In the genomic region with DNA sequence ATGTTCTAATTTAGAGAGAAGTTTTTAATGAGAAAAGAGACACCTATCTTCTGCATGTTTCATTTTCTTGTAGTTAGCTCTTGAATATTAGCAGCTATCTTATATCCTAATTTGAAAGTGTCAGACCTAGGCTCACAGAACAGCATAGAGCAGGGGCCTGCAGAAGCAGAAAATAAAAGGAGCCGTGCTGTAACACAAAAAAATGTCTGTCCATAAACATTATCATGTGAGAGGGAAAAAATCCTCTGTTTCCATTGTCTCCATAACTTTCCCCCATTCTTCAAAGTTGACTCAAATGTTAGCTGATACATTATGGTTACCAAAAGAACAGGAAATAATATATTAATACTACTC, we compare ENCODE assay signal across 17 cellular contexts.
DNase-seq lines count a peak whose midpoint lies in the region; ATAC-seq, FAIRE-seq and TF ChIP-seq lines count a peak whose summit lies in the region.
"Had no signal": no experiment of that assay in that cellular context is flagged by ENCODE, and none has a peak within 500 bp of the region (broad histone marks: within the 10 kb centered on the region; RNA-seq: fewer than 3 reads in every experiment).

No MANE protein-coding gene starts in this region.

- H2AFZ ChIP-seq in H1 (ENCODE audit: low read length) (0 out of 2 replicates have a peak overlapping the region, but pooled peaks have one; percentile 76), smooth muscle cell (ENCODE audit: low read depth) (peak overlapping the region; percentile 6)

- H3K27ac ChIP-seq in H1 (ENCODE audit: low read depth, low read length) (no peak overlapping the region), smooth muscle cell (ENCODE audit: low read depth) (peak overlapping the region; percentile 9)
- H3K27ac ChIP-seq: dorsolateral prefrontal cortex, gastroesophageal sphincter, pancreas, Peyer's patch, stomach, upper lobe of right lung had no signal

- H3K4me3 ChIP-seq in H1 (ENCODE audit: extremely low read depth in 1 of 4, insufficient read depth in 2 of 4, low read depth in 3 of 4, low read length in 4 of 4) (peak overlapping the region in 2 of 4 experiments; percentile 29 to 43; a peak in 2 of 8 replicates), smooth muscle cell (peak overlapping the region; percentile 24)
- H3K4me3 ChIP-seq: dorsolateral prefrontal cortex, gastroesophageal sphincter, pancreas, Peyer's patch, stomach, upper lobe of right lung had no signal

- no peaks in the 10 kb centered on the region for H3F3A ChIP-seq in smooth muscle cell (ENCODE audit: low read depth)

- H3K4me3 Mint-ChIP-seq in activated CD4-positive, alpha-beta T cell treated with anti-CD3 and anti-CD28 coated beads for 36 hours: no peak overlapping the region
- no peak overlapping the region for H3K4me3 Mint-ChIP-seq in activated T-cell treated with anti-CD3 and anti-CD28 coated beads, Interleukin-2, amount 50 U/mL, for 72 hours

- H3K9me3 Mint-ChIP-seq in activated CD4-positive, alpha-beta T cell treated with anti-CD3 and anti-CD28 coated beads for 36 hours (ENCODE audit: low read depth): peaks cover 9% of the 10 kb centered on the region
- peaks cover 7 to 10% of the 10 kb centered on the region in 2 donors for H3K9me3 Mint-ChIP-seq in activated T-cell treated with anti-CD3 and anti-CD28 coated beads, Interleukin-2, amount 50 U/mL, for 72 hours

- no peak overlapping the region for H2BK20ac ChIP-seq in H1 (ENCODE audit: low read length)

- no peak overlapping the region for H2BK12ac ChIP-seq in H1 (ENCODE audit: low read depth, low read length)

- CTCF ChIA-PET in H1 (lab: Charles Lee; ENCODE audit: partially characterized antibody): no interaction called here
- CTCF ChIA-PET in activated CD4-positive, alpha-beta T cell treated with anti-CD3 and anti-CD28 coated beads for 36 hours (lab: Charles Lee): no interaction called here

- TF ChIP-seq EP300 in H1 (IDR thresholded peaks at IDR 0.05; ENCODE audit: borderline replicate concordance in 1 of 2, low read depth in 2 of 2, low read length in 2 of 2): no peak

- H4K91ac ChIP-seq in H1 (replicated peaks; ENCODE audit: insufficient read length, low read length): no peak overlapping the region

- H3K9me3 ChIP-seq in H1 (ENCODE audit: insufficient read depth in 2 of 2, low read depth in 1 of 2, low read length in 1 of 2) (no peaks in the 10 kb centered on the region), smooth muscle cell (replicated peaks; ENCODE audit: low read depth) (no peaks in the 10 kb centered on the region)
- H3K9me3 ChIP-seq: gastroesophageal sphincter, pancreas, Peyer's patch, stomach, upper lobe of right lung had no signal

- no peak overlapping the region for H3K4ac ChIP-seq in H1 (replicated peaks; ENCODE audit: insufficient read length, low read depth, low read length)

- H2AK5ac ChIP-seq in H1 (ENCODE audit: low read depth, low read length): no peak overlapping the region

- H3K4me1 Mint-ChIP-seq in activated CD4-positive, alpha-beta T cell treated with anti-CD3 and anti-CD28 coated beads for 36 hours: no peaks in the 10 kb centered on the region
- no peaks in the 10 kb centered on the region for H3K4me1 Mint-ChIP-seq in activated T-cell treated with anti-CD3 and anti-CD28 coated beads, Interleukin-2, amount 50 U/mL, for 72 hours (ENCODE audit: low read depth)

- H3K56ac ChIP-seq in H1 (replicated peaks; ENCODE audit: insufficient read length, low read depth, low read length): no peak overlapping the region

- H3K14ac ChIP-seq in H1 (ENCODE audit: insufficient read length): no peak overlapping the region

- TF ChIP-seq CTCF in H1 (IDR thresholded peaks at IDR 0.05; ENCODE audit: control extremely low read depth in 1 of 3, insufficient read depth in 1 of 3, low read depth in 1 of 3, low read length in 3 of 3) (no peak), smooth muscle cell (IDR thresholded peaks at IDR 0.05; ENCODE audit: borderline replicate concordance, insufficient read depth, poor library complexity, severe bottlenecking) (no peak)

- DNase-seq in NCI-H82 treated with DMSO at 0.1 percent for 48 hours (lab: John Stamatoyannopoulos, UW; ENCODE audit: unreplicated experiment) (peak; percentile 0), NCI-H82 (lab: John Stamatoyannopoulos, UW) (no peak), NCI-H526 treated with DMSO at 0.1 percent for 48 hours (lab: John Stamatoyannopoulos, UW) (peak; percentile 77), H1 (ENCODE audit: low read depth in 1 of 2, low spot score in 2 of 2) (no peak), smooth muscle cell (lab: John Stamatoyannopoulos, UW; ENCODE audit: unreplicated experiment) (no peak)
- no peak for DNase-seq in activated CD4-positive, alpha-beta T cell treated with anti-CD3 and anti-CD28 coated beads for 36 hours
- no peak for DNase-seq in activated T-cell treated with anti-CD3 and anti-CD28 coated beads, Interleukin-2, amount 50 U/mL, for 72 hours
- DNase-seq: dorsolateral prefrontal cortex; erythroblast; Peyer's patch; stimulated activated CD4-positive, alpha-beta T cell treated with anti-CD3 and anti-CD28 coated beads, Interleukin-2, amount 100 ng/mL, for 24 hours; stomach had no signal

- no peak for TF ChIP-seq RAD21 in H1 (IDR thresholded peaks at IDR 0.05 in 1 of 2, conservative IDR thresholded peaks at IDR 0.05 in 1 of 2; ENCODE audit: low read depth in 2 of 2, low read length in 2 of 2)

- H3K4me1 ChIP-seq in H1 (replicated peaks in 1 of 4; ENCODE audit: control insufficient read depth in 3 of 4, insufficient read depth in 4 of 4, low read length in 3 of 4): peaks cover 0 to 3% (median 0%) of the 10 kb centered on the region in 4 experiments; a peak in 1 of 7 replicates
- H3K4me1 ChIP-seq in smooth muscle cell (ENCODE audit: low read depth): peaks cover 10% of the 10 kb centered on the region
- H3K4me1 ChIP-seq: gastroesophageal sphincter, pancreas, Peyer's patch, stomach, upper lobe of right lung had no signal

- no peaks in the 10 kb centered on the region for H3K79me2 ChIP-seq in H1 (ENCODE audit: control insufficient read depth in 1 of 2, insufficient read depth in 2 of 2, low read length in 2 of 2)
- no peaks in the 10 kb centered on the region for H3K79me2 ChIP-seq in smooth muscle cell (ENCODE audit: low read depth)

- FAIRE-seq in H1 (lab: Jason Lieb, UNC): no peak

- H3K27me3 ChIP-seq in H1 (replicated peaks in 1 of 4; ENCODE audit: control insufficient read depth in 3 of 4, extremely low read depth in 1 of 4, insufficient read depth in 3 of 4, low read length in 3 of 4) (no peaks in the 10 kb centered on the region), smooth muscle cell (ENCODE audit: low read depth) (no peaks in the 10 kb centered on the region)
- H3K27me3 ChIP-seq: dorsolateral prefrontal cortex, gastroesophageal sphincter, pancreas, Peyer's patch, stomach, upper lobe of right lung had no signal

- H3K18ac ChIP-seq in H1 (ENCODE audit: extremely low read depth, low read length): no peak overlapping the region

- H3K79me1 ChIP-seq in H1 (ENCODE audit: low read depth, low read length): no peaks in the 10 kb centered on the region

- H3K23me2 ChIP-seq in H1 (ENCODE audit: low read depth, low read length): no peaks in the 10 kb centered on the region

- H4K8ac ChIP-seq in H1 (ENCODE audit: extremely low read depth, insufficient read depth, low read length): no peak overlapping the region

- no peak overlapping the region for H2BK120ac ChIP-seq in H1 (replicated peaks; ENCODE audit: low read depth, low read length)

- no peak overlapping the region for H2BK5ac ChIP-seq in H1 (ENCODE audit: low read depth, low read length)

- no peak for TF ChIP-seq POLR2A in H1 (IDR thresholded peaks at IDR 0.05; ENCODE audit: control extremely low read depth in 1 of 2, low read depth in 2 of 2, low read length in 2 of 2)

- peak overlapping the region in 1 of 2 experiments; percentile 55; a peak in 2 of 4 replicates for H3K4me2 ChIP-seq in H1 (ENCODE audit: insufficient read depth in 1 of 2, low read depth in 2 of 2, low read length in 2 of 2)
- peak overlapping the region; percentile 40 for H3K4me2 ChIP-seq in smooth muscle cell

- POLR2A ChIA-PET in H1 (lab: Charles Lee; ENCODE audit: partially characterized antibody): interaction anchor here (1.7 to 2.0 kb wide), 2 partner anchors 8 to 15 kb away, joined by 5 to 7 read pairs; no protein-coding TSS in a partner anchor
- POLR2A ChIA-PET in activated CD4-positive, alpha-beta T cell treated with anti-CD3 and anti-CD28 coated beads for 36 hours (lab: Charles Lee): no interaction called here

- H3K23ac ChIP-seq in H1 (ENCODE audit: insufficient read length): no peak overlapping the region

- no peak overlapping the region for H2BK15ac ChIP-seq in H1 (ENCODE audit: low read length)

- H3K36me3 ChIP-seq in H1 (ENCODE audit: control insufficient read depth in 2 of 4, insufficient read depth in 4 of 4, low read length in 3 of 4): no peaks in the 10 kb centered on the region
- H3K36me3 ChIP-seq in smooth muscle cell (ENCODE audit: low read depth): no peaks in the 10 kb centered on the region
- H3K36me3 ChIP-seq: gastroesophageal sphincter, pancreas, Peyer's patch, stomach, upper lobe of right lung had no signal

- no peak for ATAC-seq in activated CD4-positive, alpha-beta T cell treated with anti-CD3 and anti-CD28 coated beads for 36 hours
- ATAC-seq in activated T-cell treated with anti-CD3 and anti-CD28 coated beads, Interleukin-2, amount 50 U/mL, for 72 hours (replicated peaks in 1 of 2): no peak
- ATAC-seq in HG02759 (IDR thresholded peaks at IDR 0.05; ENCODE audit: unreplicated experiment): no peak
- ATAC-seq: gastroesophageal sphincter, pancreas, SK-N-SH treated with all-trans-retinoic acid at 6 μM for 48 hours, upper lobe of right lung had no signal

- no peaks in the 10 kb centered on the region for H3K27me3 Mint-ChIP-seq in activated CD4-positive, alpha-beta T cell treated with anti-CD3 and anti-CD28 coated beads for 36 hours
- H3K27me3 Mint-ChIP-seq in activated T-cell treated with anti-CD3 and anti-CD28 coated beads, Interleukin-2, amount 50 U/mL, for 72 hours (ENCODE audit: low read depth): no peaks in the 10 kb centered on the region

- intact Hi-C loops in activated CD4-positive, alpha-beta T cell treated with anti-CD3 and anti-CD28 coated beads for 36 hours (cut with DNase I, micrococcal nuclease): no loop called here

- 94% methylated on average over 1 of the region's 1 CpG; no CpG with 5 or more reads in 1 of the 2 experiments for WGBS in H1 (ENCODE audit: extremely low coverage in 1 of 2, insufficient coverage in 1 of 2, insufficient read length in 1 of 2, insufficient replicate concordance in 2 of 2, low coverage in 1 of 2, low lambda C conversion rate in 2 of 2, missing lambda C conversion rate in 1 of 2), 2 experiments
- 46% methylated on average over 1 of the region's 1 CpG for WGBS in smooth muscle cell (ENCODE audit: low lambda C conversion rate)

- H4K20me1 ChIP-seq in H1 (replicated peaks in 1 of 2; ENCODE audit: control insufficient read depth in 1 of 2, insufficient read depth in 2 of 2, low read length in 2 of 2) (no peaks in the 10 kb centered on the region), smooth muscle cell (ENCODE audit: low read depth) (no peaks in the 10 kb centered on the region)

- peak overlapping the region; percentile 58 for H4K5ac ChIP-seq in H1 (ENCODE audit: insufficient read length, low read depth, low read length)

- no peaks in the 10 kb centered on the region for H3K36me3 Mint-ChIP-seq in activated CD4-positive, alpha-beta T cell treated with anti-CD3 and anti-CD28 coated beads for 36 hours (ENCODE audit: low read depth)
- peaks cover 0 to 2% of the 10 kb centered on the region in 2 donors for H3K36me3 Mint-ChIP-seq in activated T-cell treated with anti-CD3 and anti-CD28 coated beads, Interleukin-2, amount 50 U/mL, for 72 hours (ENCODE audit: insufficient read depth in 2 of 2)

- H3K27ac Mint-ChIP-seq in activated CD4-positive, alpha-beta T cell treated with anti-CD3 and anti-CD28 coated beads for 36 hours: no peak overlapping the region
- no peak overlapping the region for H3K27ac Mint-ChIP-seq in activated T-cell treated with anti-CD3 and anti-CD28 coated beads, Interleukin-2, amount 50 U/mL, for 72 hours

- H3K9ac ChIP-seq in H1 (replicated peaks in 1 of 4; ENCODE audit: extremely low read depth in 1 of 4, low read depth in 3 of 4, low read length in 3 of 4): no peak overlapping the region
- no peak overlapping the region for H3K9ac ChIP-seq in smooth muscle cell (ENCODE audit: low read depth)

Comparison
In these comparisons a context has a peak if more than half of its experiments do, and no peak if none do; other contexts are left out.
1. DNase-seq: peak in NCI-H82 treated with DMSO at 0.1 percent for 48 hours (single experiment) and NCI-H526 treated with DMSO at 0.1 percent for 48 hours (single experiment); none in NCI-H82 (single experiment), H1 (0 of 2), smooth muscle cell (single experiment), activated CD4-positive, alpha-beta T cell treated with anti-CD3 and anti-CD28 coated beads for 36 hours (single experiment) and activated T-cell treated with anti-CD3 and anti-CD28 coated beads, Interleukin-2, amount 50 U/mL, for 72 hours (0 of 2).